Comparison of ENCODE assay signal across 13 cellular contexts in genomic region chr3:45381168-45381852, GRCh38. TPM values are rescaled to one million over a fixed set of nuclear protein-coding genes. Genes with fewer than 3 reads are reported as not detected.
DNase-seq lines count a peak whose midpoint lies in the region; ATAC-seq, FAIRE-seq and TF ChIP-seq lines count a peak whose summit lies in the region.
"Had no signal": no experiment of that assay in that cellular context is flagged by ENCODE, and none has a peak within 500 bp of the region (broad histone marks: within the 10 kb centered on the region; RNA-seq: fewer than 3 reads in every experiment).

No MANE protein-coding gene starts in this region.

- DNase-seq in activated T-cell treated with anti-CD3 and anti-CD28 coated beads for 48 hours (ENCODE audit: low read depth) (peak; percentile 4), NCI-H2029 treated with DMSO at 0.1 percent for 48 hours (lab: John Stamatoyannopoulos, UW) (peak; percentile 65), myocyte (ENCODE audit: low read depth) (peak; percentile 93), NCI-H1694 treated with DMSO at 0.1 percent for 48 hours (lab: John Stamatoyannopoulos, UW) (no peak), GM12891 (ENCODE audit: insufficient read length, low spot score) (no peak)
- DNase-seq in activated T-cell treated with anti-CD3 and anti-CD28 coated beads, Interleukin-2, amount 50 U/mL, for 72 hours = no peak
- no peak for DNase-seq in activated naive CD8-positive, alpha-beta T cell treated with anti-CD3 and anti-CD28 coated beads for 36 hours
- DNase-seq: activated T-cell treated with anti-CD3 and anti-CD28 coated beads, Interleukin-2, amount 50 U/mL, for 24 hours; BE2C; NCI-H526 had no signal

- no peak overlapping the region for H3K4me3 Mint-ChIP-seq in activated T-cell treated with anti-CD3 and anti-CD28 coated beads, Interleukin-2, amount 50 U/mL, for 72 hours
- no peak overlapping the region for H3K4me3 Mint-ChIP-seq in activated naive CD8-positive, alpha-beta T cell treated with anti-CD3 and anti-CD28 coated beads for 36 hours
- H3K4me3 Mint-ChIP-seq: activated T-cell treated with anti-CD3 and anti-CD28 coated beads, Interleukin-2, amount 50 U/mL, for 24 hours had no signal

- FAIRE-seq in GM12891 (lab: Jason Lieb, UNC) = no peak
- FAIRE-seq: colon, urothelium cell line had no signal

- peaks cover 0 to 10% of the 10 kb centered on the region in 2 donors for H3K36me3 Mint-ChIP-seq in activated T-cell treated with anti-CD3 and anti-CD28 coated beads, Interleukin-2, amount 50 U/mL, for 72 hours (ENCODE audit: insufficient read depth in 2 of 2)
- peaks cover 2% of the 10 kb centered on the region for H3K36me3 Mint-ChIP-seq in activated naive CD8-positive, alpha-beta T cell treated with anti-CD3 and anti-CD28 coated beads for 36 hours

- peaks cover 5% of the 10 kb centered on the region for H3K27me3 Mint-ChIP-seq in activated T-cell treated with anti-CD3 and anti-CD28 coated beads, Interleukin-2, amount 50 U/mL, for 72 hours (ENCODE audit: low read depth)
- H3K27me3 Mint-ChIP-seq in activated naive CD8-positive, alpha-beta T cell treated with anti-CD3 and anti-CD28 coated beads for 36 hours = no peaks in the 10 kb centered on the region

- peaks cover 0 to 13% of the 10 kb centered on the region in 2 donors for H3K9me3 Mint-ChIP-seq in activated T-cell treated with anti-CD3 and anti-CD28 coated beads, Interleukin-2, amount 50 U/mL, for 72 hours
- no peaks in the 10 kb centered on the region for H3K9me3 Mint-ChIP-seq in activated naive CD8-positive, alpha-beta T cell treated with anti-CD3 and anti-CD28 coated beads for 36 hours

- no peak overlapping the region for H3K27ac Mint-ChIP-seq in activated T-cell treated with anti-CD3 and anti-CD28 coated beads, Interleukin-2, amount 50 U/mL, for 72 hours
- H3K27ac Mint-ChIP-seq in activated naive CD8-positive, alpha-beta T cell treated with anti-CD3 and anti-CD28 coated beads for 36 hours = peak overlapping the region; percentile 6
- H3K27ac Mint-ChIP-seq: activated T-cell treated with anti-CD3 and anti-CD28 coated beads, Interleukin-2, amount 50 U/mL, for 24 hours had no signal

- ATAC-seq in activated T-cell treated with anti-CD3 and anti-CD28 coated beads, Interleukin-2, amount 50 U/mL, for 72 hours (replicated peaks in 1 of 2) = no peak
- no peak for ATAC-seq in GM19023 (IDR thresholded peaks at IDR 0.05; ENCODE audit: unreplicated experiment)

- peaks cover 9% of the 10 kb centered on the region for H3K4me1 Mint-ChIP-seq in activated T-cell treated with anti-CD3 and anti-CD28 coated beads, Interleukin-2, amount 50 U/mL, for 72 hours (ENCODE audit: low read depth)
- H3K4me1 Mint-ChIP-seq in activated naive CD8-positive, alpha-beta T cell treated with anti-CD3 and anti-CD28 coated beads for 36 hours = peaks cover 4% of the 10 kb centered on the region

- TF ChIP-seq POLR2A in GM12891 (IDR thresholded peaks at IDR 0.05; ENCODE audit: low read depth, low read length) = no peak

TF ChIP-seq in GM12891, 5 proteins besides CTCF, POLR2A, EP300 and RAD21:
- TF ChIP-seq POLR2AphosphoS5 (IDR thresholded peaks at IDR 0.05; ENCODE audit: low read depth, low read length) (no peak), PAX5 (IDR thresholded peaks at IDR 0.05; ENCODE audit: insufficient read depth, low read length, severe bottlenecking) (no peak), POU2F2 (IDR thresholded peaks at IDR 0.05; ENCODE audit: low read depth, low read length) (no peak), SPI1 (IDR thresholded peaks at IDR 0.05; ENCODE audit: low read depth, low read length) (no peak), TAF1 (IDR thresholded peaks at IDR 0.05; ENCODE audit: low read depth, low read length) (no peak)

RNA-seq across cellular contexts. Expression of gene LARS2, which starts 7.1 kb away (rescaled TPM):
- 10 to 100 TPM; 19.1 to 21.0 TPM for total RNA-seq in activated T-cell treated with anti-CD3 and anti-CD28 coated beads, Interleukin-2, amount 50 U/mL, for 72 hours
- total RNA-seq in activated naive CD8-positive, alpha-beta T cell treated with anti-CD3 and anti-CD28 coated beads for 36 hours = 10 to 100 TPM; 39.4 to 42.1 TPM
- 18.1 and 19.7 TPM in 2 replicates for total RNA-seq in myocyte
- 10.9 TPM for polyA plus RNA-seq in myocyte (2012)
- polyA plus RNA-seq in GM12891 (2012; ENCODE audit: low read depth, missing spikeins) = 12.9 TPM

Comparison
In these comparisons a context has a peak if more than half of its experiments do, and no peak if none do; other contexts are left out.
1. DNase-seq: peak in activated T-cell treated with anti-CD3 and anti-CD28 coated beads for 48 hours (single experiment), NCI-H2029 treated with DMSO at 0.1 percent for 48 hours (single experiment) and myocyte (single experiment); none in activated T-cell treated with anti-CD3 and anti-CD28 coated beads, Interleukin-2, amount 50 U/mL, for 72 hours (0 of 2), activated naive CD8-positive, alpha-beta T cell treated with anti-CD3 and anti-CD28 coated beads for 36 hours (single experiment), NCI-H1694 treated with DMSO at 0.1 percent for 48 hours (single experiment) and GM12891 (single experiment).